ENCODE assay signal across 2 cellular contexts in the genomic region with DNA sequence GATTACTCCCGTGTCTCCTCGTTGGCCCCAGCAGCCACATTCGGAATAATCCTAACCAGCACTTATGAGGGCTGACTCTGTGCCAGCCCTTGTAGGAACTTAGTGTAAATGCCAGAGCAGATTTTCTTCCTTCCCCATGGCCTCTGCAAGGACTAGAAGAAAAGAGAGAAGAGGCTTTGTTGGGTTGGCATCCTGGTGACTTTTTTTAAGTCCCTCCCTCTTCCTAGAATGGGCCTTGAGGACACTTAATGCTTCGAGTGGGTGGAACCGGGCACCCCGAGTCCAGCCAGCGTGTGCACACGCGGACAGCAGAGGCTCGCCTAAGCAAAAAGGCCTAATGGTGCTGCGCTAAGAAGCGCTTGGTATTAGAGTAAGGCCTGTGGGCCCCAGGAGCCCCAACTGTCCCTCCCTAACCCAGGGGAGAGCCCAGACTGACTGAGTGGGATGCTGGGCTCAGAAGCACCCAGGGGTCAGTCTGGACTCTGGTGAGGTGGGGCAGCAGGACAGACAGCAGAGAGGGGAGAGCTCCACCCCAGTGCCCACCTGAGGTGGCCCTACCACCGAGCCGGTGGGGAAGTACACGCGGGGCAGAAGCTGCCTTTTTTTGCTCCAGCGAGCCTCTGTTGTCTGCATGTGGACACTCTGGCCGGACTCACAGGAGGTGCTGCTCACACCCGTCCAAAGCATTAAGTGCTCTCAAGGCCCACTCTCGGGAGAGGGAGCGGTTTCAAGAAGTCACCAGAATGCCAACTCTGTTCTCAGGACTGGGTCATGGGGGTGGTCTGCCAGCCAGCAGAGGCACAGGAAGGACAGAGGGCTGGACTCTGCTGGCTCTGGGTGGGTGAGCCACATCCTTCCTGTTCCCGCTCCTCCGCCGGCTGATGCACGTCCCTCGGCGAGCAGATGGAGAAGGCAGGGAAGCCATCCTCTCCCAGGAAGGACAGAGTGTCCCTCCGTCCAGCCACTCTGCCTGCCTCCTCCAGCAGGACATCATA.
TF ChIP-seq lines count a peak whose summit lies in the region.

No MANE protein-coding gene starts in this region.

TF ChIP-seq in SK-N-SH, 30 proteins besides CTCF, POLR2A, EP300 and RAD21 (continued from another document):
- TF ChIP-seq REST (IDR thresholded peaks at IDR 0.05; ENCODE audit: low read depth, low read length) (no peak), TEAD4 (IDR thresholded peaks at IDR 0.05; ENCODE audit: borderline replicate concordance, insufficient read depth) (no peak)
- TF ChIP-seq, protein P1, sequence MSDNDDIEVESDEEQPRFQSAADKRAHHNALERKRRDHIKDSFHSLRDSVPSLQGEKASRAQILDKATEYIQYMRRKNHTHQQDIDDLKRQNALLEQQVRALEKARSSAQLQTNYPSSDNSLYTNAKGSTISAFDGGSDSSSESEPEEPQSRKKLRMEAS (IDR thresholded peaks at IDR 0.05; ENCODE audit: low read depth) = no peak
- TF ChIP-seq, protein P2, sequence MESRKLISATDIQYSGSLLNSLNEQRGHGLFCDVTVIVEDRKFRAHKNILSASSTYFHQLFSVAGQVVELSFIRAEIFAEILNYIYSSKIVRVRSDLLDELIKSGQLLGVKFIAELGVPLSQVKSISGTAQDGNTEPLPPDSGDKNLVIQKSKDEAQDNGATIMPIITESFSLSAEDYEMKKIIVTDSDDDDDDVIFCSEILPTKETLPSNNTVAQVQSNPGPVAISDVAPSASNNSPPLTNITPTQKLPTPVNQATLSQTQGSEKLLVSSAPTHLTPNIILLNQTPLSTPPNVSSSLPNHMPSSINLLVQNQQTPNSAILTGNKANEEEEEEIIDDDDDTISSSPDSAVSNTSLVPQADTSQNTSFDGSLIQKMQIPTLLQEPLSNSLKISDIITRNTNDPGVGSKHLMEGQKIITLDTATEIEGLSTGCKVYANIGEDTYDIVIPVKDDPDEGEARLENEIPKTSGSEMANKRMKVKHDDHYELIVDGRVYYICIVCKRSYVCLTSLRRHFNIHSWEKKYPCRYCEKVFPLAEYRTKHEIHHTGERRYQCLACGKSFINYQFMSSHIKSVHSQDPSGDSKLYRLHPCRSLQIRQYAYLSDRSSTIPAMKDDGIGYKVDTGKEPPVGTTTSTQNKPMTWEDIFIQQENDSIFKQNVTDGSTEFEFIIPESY (IDR thresholded peaks at IDR 0.05; ENCODE audit: borderline replicate concordance, low read depth) = no peak

TF ChIP-seq in SK-N-SH treated with all-trans-retinoic acid at 6 μM for 48 hours, 23 proteins besides CTCF, POLR2A, EP300 and RAD21 (continued from another document):
- no peak for TF ChIP-seq CREB5 (CRISPR knock-in tag; IDR thresholded peaks at IDR 0.05; ENCODE audit: low read depth)
- TF ChIP-seq POU6F1 (CRISPR knock-in tag; IDR thresholded peaks at IDR 0.05; ENCODE audit: borderline replicate concordance, low read depth) = no peak
- no peak for TF ChIP-seq GLIS3 (CRISPR knock-in tag; IDR thresholded peaks at IDR 0.05)
- TF ChIP-seq BACH2 (CRISPR knock-in tag; IDR thresholded peaks at IDR 0.05; ENCODE audit: borderline replicate concordance) = no peak
- no peak for TF ChIP-seq ARNTL (CRISPR knock-in tag; IDR thresholded peaks at IDR 0.05; ENCODE audit: borderline replicate concordance, low read depth)
- TF ChIP-seq, protein P3, sequence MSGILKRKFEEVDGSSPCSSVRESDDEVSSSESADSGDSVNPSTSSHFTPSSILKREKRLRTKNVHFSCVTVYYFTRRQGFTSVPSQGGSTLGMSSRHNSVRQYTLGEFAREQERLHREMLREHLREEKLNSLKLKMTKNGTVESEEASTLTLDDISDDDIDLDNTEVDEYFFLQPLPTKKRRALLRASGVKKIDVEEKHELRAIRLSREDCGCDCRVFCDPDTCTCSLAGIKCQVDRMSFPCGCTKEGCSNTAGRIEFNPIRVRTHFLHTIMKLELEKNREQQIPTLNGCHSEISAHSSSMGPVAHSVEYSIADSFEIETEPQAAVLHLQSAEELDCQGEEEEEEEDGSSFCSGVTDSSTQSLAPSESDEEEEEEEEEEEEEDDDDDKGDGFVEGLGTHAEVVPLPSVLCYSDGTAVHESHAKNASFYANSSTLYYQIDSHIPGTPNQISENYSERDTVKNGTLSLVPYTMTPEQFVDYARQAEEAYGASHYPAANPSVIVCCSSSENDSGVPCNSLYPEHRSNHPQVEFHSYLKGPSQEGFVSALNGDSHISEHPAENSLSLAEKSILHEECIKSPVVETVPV (CRISPR knock-in tag; IDR thresholded peaks at IDR 0.05) = no peak
- TF ChIP-seq SNAI2 (CRISPR knock-in tag; IDR thresholded peaks at IDR 0.05) = no peak
- no peak for TF ChIP-seq ZFP3 (CRISPR knock-in tag; IDR thresholded peaks at IDR 0.05)
- no peak for TF ChIP-seq ZNF70 (CRISPR knock-in tag; IDR thresholded peaks at IDR 0.05)
- TF ChIP-seq ESRRG (CRISPR knock-in tag; IDR thresholded peaks at IDR 0.05) = no peak
- no peak for TF ChIP-seq ZC3H10 (CRISPR knock-in tag; IDR thresholded peaks at IDR 0.05)
- TF ChIP-seq ZNF565 (CRISPR knock-in tag; conservative IDR thresholded peaks at IDR 0.05; ENCODE audit: low read depth) = no peak
